Comparison of ENCODE assay signal across 8 cellular contexts in the genomic region with DNA sequence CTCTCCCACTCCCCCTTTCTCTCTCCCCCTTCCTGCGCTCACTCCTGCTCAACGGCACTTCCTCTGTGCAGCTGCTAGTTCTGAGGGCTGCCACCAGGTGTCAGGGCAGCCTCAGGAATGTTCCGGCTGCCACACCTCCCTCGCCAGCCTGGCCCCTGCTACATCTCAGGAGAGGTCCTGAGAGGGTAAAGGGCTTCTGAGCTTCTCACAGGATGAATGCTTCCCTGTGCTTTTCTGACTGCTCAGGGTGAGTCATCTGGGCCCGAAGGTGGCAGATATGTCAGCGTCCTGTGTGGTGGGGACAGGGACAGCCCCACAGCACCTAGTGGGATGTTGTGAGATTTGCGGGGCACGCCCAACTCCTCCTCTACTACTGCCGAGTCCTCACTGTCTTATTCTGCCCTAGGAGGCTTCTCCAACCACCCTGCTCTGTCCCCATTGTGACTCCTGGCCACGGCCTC.
A peak's percentile ranks its signal among the peaks of the same experiment; 100 is the strongest.
DNase-seq lines count a peak whose midpoint lies in the region; ATAC-seq and TF ChIP-seq lines count a peak whose summit lies in the region.

No MANE protein-coding gene starts in this region.

- peak; percentile 87 for TF ChIP-seq CTCF in WI38 (IDR thresholded peaks at IDR 0.05; ENCODE audit: low read depth, low read length)

- in situ Hi-C loops in T47D (cut with HindIII; ENCODE audit: low pct_unique_long_range_greater_than_20kb, low sequenced_read_pairs): no loop called here

- no peak overlapping the region for H3K4me3 ChIP-seq in WI38 (ENCODE audit: low read depth, low read length)

- peak; percentile 24 to 47 for DNase-seq in AML-193 (lab: John Stamatoyannopoulos, UW)
- DNase-seq in NCI-H2081 (lab: John Stamatoyannopoulos, UW): peak; percentile 60
- DNase-seq in T47D (ENCODE audit: low read depth in 1 of 2, low spot score in 1 of 2): peak; percentile 61 to 71
- peak; percentile 60 for DNase-seq in kidney glomerular epithelial cell (lab: John Stamatoyannopoulos, UW)
- peak; percentile 69 to 80 for DNase-seq in stimulated activated CD4-positive, alpha-beta T cell treated with anti-CD3 and anti-CD28 coated beads, Interleukin-4, amount 100 ng/mL, for 4 hours

- ATAC-seq in GM18867 (IDR thresholded peaks at IDR 0.05; ENCODE audit: unreplicated experiment): peak; percentile 88
- ATAC-seq in HG03060 (IDR thresholded peaks at IDR 0.05; ENCODE audit: low read depth, unreplicated experiment): peak; percentile 70
